8 cellular contexts compared by ENCODE assay signal in genomic region chr1:219416598-219417238, GRCh38.
DNase-seq lines count a peak whose midpoint lies in the region; ATAC-seq and TF ChIP-seq lines count a peak whose summit lies in the region.

No MANE protein-coding gene starts in this region.

- H3K4me2 ChIP-seq in GM23338 = no peak overlapping the region
- H3K4me2 ChIP-seq in KMS-11 = no peak overlapping the region

- no peaks in the 10 kb centered on the region for H3K27me3 Mint-ChIP-seq in GM23338 (ENCODE audit: insufficient read depth, low read depth, poor library complexity)
- H3K27me3 Mint-ChIP-seq in activated naive CD8-positive, alpha-beta T cell treated with anti-CD3 and anti-CD28 coated beads, Interleukin-2, amount 50 U/mL, for 24 hours = peaks cover 5% of the 10 kb centered on the region

- H2AFZ ChIP-seq in GM23338 = no peak overlapping the region
- H2AFZ ChIP-seq in KMS-11 (ENCODE audit: low read depth) = no peak overlapping the region

- H4K20me1 ChIP-seq in GM23338 (replicated peaks; ENCODE audit: insufficient read depth) = no peaks in the 10 kb centered on the region
- H4K20me1 ChIP-seq in KMS-11 (ENCODE audit: insufficient read depth) = no peaks in the 10 kb centered on the region

- no peaks in the 10 kb centered on the region for H3K36me3 Mint-ChIP-seq in GM23338 (ENCODE audit: low read depth)
- H3K36me3 Mint-ChIP-seq in activated naive CD8-positive, alpha-beta T cell treated with anti-CD3 and anti-CD28 coated beads, Interleukin-2, amount 50 U/mL, for 24 hours (ENCODE audit: low read depth) = no peaks in the 10 kb centered on the region

- DNase-seq in GM12865 (ENCODE audit: low read depth) (peak; percentile 60), GM23338 (ENCODE audit: low spot score) (peak; percentile 75), hepatic stellate cell (ENCODE audit: low spot score) (peak; percentile 11), NCI-H128 (lab: John Stamatoyannopoulos, UW; ENCODE audit: unreplicated experiment) (no peak)
- peak; percentile 65 for DNase-seq in activated naive CD8-positive, alpha-beta T cell treated with anti-CD3 and anti-CD28 coated beads, Interleukin-2, amount 50 U/mL, for 24 hours
- DNase-seq in stimulated activated CD4-positive, alpha-beta T cell treated with anti-CD3 and anti-CD28 coated beads, Interleukin-12 subunit alpha, Interleukin-12 subunit beta, amount 100 ng/mL, for 24 hours (ENCODE audit: low read depth in 2 of 2) = peak; percentile 15 to 63

- H3K79me2 ChIP-seq in GM23338 (replicated peaks; ENCODE audit: insufficient read depth) (no peaks in the 10 kb centered on the region), KMS-11 (ENCODE audit: insufficient read depth, low read depth) (no peaks in the 10 kb centered on the region)

- H3K27me3 ChIP-seq in GM23338 (ENCODE audit: insufficient read depth) = no peaks in the 10 kb centered on the region
- H3K27me3 ChIP-seq in KMS-11 (ENCODE audit: insufficient read depth, low read depth) = no peaks in the 10 kb centered on the region

- H3K4me1 Mint-ChIP-seq in GM23338 = no peaks in the 10 kb centered on the region
- no peaks in the 10 kb centered on the region for H3K4me1 Mint-ChIP-seq in activated naive CD8-positive, alpha-beta T cell treated with anti-CD3 and anti-CD28 coated beads, Interleukin-2, amount 50 U/mL, for 24 hours

- H3K27ac ChIP-seq in GM23338 (ENCODE audit: low read depth) (no peak overlapping the region), KMS-11 (no peak overlapping the region)

- ATAC-seq in GM23338 = peak; percentile 89
- ATAC-seq in SK-N-SH treated with all-trans-retinoic acid at 6 μM for 48 hours = peak; percentile 39; the same call in 2 of the 3 replicates
- peak; percentile 57 for ATAC-seq in activated naive CD8-positive, alpha-beta T cell treated with anti-CD3 and anti-CD28 coated beads, Interleukin-2, amount 50 U/mL, for 24 hours

- no peak overlapping the region for H3K4me3 ChIP-seq in GM12865 (ENCODE audit: low read depth, low read length)
- no peak overlapping the region for H3K4me3 ChIP-seq in GM23338
- H3K4me3 ChIP-seq in KMS-11 (IDR thresholded peaks at IDR 0.05; ENCODE audit: insufficient read depth, low read depth, low read length) = no peak overlapping the region

- H3K4me3 Mint-ChIP-seq in GM23338 = no peak overlapping the region
- no peak overlapping the region for H3K4me3 Mint-ChIP-seq in activated naive CD8-positive, alpha-beta T cell treated with anti-CD3 and anti-CD28 coated beads, Interleukin-2, amount 50 U/mL, for 24 hours

- no peaks in the 10 kb centered on the region for H3K9me3 Mint-ChIP-seq in GM23338
- H3K9me3 Mint-ChIP-seq in activated naive CD8-positive, alpha-beta T cell treated with anti-CD3 and anti-CD28 coated beads, Interleukin-2, amount 50 U/mL, for 24 hours = no peaks in the 10 kb centered on the region

- no peak overlapping the region for H3K9ac ChIP-seq in KMS-11

- H3K36me3 ChIP-seq in GM23338 (ENCODE audit: insufficient read depth) (no peaks in the 10 kb centered on the region), KMS-11 (ENCODE audit: insufficient read depth) (no peaks in the 10 kb centered on the region)

- H3K9me2 ChIP-seq in GM23338 (ENCODE audit: insufficient read depth) = no peaks in the 10 kb centered on the region

- no peaks in the 10 kb centered on the region for H3F3A ChIP-seq in GM23338 (replicated peaks; ENCODE audit: low read depth)

- no peak overlapping the region for H3K27ac Mint-ChIP-seq in GM23338
- no peak overlapping the region for H3K27ac Mint-ChIP-seq in activated naive CD8-positive, alpha-beta T cell treated with anti-CD3 and anti-CD28 coated beads, Interleukin-2, amount 50 U/mL, for 24 hours

- H3K4me1 ChIP-seq in GM23338 (ENCODE audit: insufficient read depth) (no peaks in the 10 kb centered on the region), KMS-11 (ENCODE audit: low read depth, poor library complexity, severe bottlenecking) (no peaks in the 10 kb centered on the region)

- TF ChIP-seq CTCF in GM12865 (IDR thresholded peaks at IDR 0.05; ENCODE audit: insufficient read depth, low read depth, low read length, missing control alignments) = peak; percentile 55
- peak; percentile 74 to 84 for TF ChIP-seq CTCF in GM23338 (conservative IDR thresholded peaks at IDR 0.05; ENCODE audit: low read depth in 2 of 2)
- peak; percentile 77 for TF ChIP-seq CTCF in KMS-11 (conservative IDR thresholded peaks at IDR 0.05; ENCODE audit: low read depth, low read length)

TF ChIP-seq in SK-N-SH treated with all-trans-retinoic acid at 6 μM for 48 hours, 23 proteins besides CTCF, POLR2A, EP300 and RAD21:
- no peak for TF ChIP-seq ESRRG (CRISPR knock-in tag; IDR thresholded peaks at IDR 0.05)
- TF ChIP-seq ZFP30 (CRISPR knock-in tag; IDR thresholded peaks at IDR 0.05) = no peak
- TF ChIP-seq, protein P1, sequence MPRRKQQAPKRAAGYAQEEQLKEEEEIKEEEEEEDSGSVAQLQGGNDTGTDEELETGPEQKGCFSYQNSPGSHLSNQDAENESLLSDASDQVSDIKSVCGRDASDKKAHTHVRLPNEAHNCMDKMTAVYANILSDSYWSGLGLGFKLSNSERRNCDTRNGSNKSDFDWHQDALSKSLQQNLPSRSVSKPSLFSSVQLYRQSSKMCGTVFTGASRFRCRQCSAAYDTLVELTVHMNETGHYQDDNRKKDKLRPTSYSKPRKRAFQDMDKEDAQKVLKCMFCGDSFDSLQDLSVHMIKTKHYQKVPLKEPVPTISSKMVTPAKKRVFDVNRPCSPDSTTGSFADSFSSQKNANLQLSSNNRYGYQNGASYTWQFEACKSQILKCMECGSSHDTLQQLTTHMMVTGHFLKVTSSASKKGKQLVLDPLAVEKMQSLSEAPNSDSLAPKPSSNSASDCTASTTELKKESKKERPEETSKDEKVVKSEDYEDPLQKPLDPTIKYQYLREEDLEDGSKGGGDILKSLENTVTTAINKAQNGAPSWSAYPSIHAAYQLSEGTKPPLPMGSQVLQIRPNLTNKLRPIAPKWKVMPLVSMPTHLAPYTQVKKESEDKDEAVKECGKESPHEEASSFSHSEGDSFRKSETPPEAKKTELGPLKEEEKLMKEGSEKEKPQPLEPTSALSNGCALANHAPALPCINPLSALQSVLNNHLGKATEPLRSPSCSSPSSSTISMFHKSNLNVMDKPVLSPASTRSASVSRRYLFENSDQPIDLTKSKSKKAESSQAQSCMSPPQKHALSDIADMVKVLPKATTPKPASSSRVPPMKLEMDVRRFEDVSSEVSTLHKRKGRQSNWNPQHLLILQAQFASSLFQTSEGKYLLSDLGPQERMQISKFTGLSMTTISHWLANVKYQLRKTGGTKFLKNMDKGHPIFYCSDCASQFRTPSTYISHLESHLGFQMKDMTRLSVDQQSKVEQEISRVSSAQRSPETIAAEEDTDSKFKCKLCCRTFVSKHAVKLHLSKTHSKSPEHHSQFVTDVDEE (CRISPR knock-in tag; IDR thresholded peaks at IDR 0.05) = no peak
- no peak for TF ChIP-seq ZFP3 (CRISPR knock-in tag; IDR thresholded peaks at IDR 0.05)
- TF ChIP-seq ISL1 (CRISPR knock-in tag; IDR thresholded peaks at IDR 0.05) = no peak
- TF ChIP-seq PPARA (CRISPR knock-in tag; IDR thresholded peaks at IDR 0.05; ENCODE audit: borderline replicate concordance) = no peak
- TF ChIP-seq OSR1 (CRISPR knock-in tag; IDR thresholded peaks at IDR 0.05) = no peak
- TF ChIP-seq, protein P2, sequence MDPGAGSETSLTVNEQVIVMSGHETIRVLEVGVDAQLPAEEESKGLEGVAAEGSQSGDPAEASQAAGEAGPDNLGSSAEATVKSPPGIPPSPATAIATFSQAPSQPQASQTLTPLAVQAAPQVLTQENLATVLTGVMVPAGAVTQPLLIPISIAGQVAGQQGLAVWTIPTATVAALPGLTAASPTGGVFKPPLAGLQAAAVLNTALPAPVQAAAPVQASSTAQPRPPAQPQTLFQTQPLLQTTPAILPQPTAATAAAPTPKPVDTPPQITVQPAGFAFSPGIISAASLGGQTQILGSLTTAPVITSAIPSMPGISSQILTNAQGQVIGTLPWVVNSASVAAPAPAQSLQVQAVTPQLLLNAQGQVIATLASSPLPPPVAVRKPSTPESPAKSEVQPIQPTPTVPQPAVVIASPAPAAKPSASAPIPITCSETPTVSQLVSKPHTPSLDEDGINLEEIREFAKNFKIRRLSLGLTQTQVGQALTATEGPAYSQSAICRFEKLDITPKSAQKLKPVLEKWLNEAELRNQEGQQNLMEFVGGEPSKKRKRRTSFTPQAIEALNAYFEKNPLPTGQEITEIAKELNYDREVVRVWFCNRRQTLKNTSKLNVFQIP (CRISPR knock-in tag; IDR thresholded peaks at IDR 0.05; ENCODE audit: borderline replicate concordance, low read depth) = no peak
- no peak for TF ChIP-seq ZNF565 (CRISPR knock-in tag; conservative IDR thresholded peaks at IDR 0.05; ENCODE audit: low read depth)
- no peak for TF ChIP-seq TOX (CRISPR knock-in tag; IDR thresholded peaks at IDR 0.05; ENCODE audit: borderline replicate concordance)
- no peak for TF ChIP-seq RARB (CRISPR knock-in tag; IDR thresholded peaks at IDR 0.05)
- TF ChIP-seq, protein P3, sequence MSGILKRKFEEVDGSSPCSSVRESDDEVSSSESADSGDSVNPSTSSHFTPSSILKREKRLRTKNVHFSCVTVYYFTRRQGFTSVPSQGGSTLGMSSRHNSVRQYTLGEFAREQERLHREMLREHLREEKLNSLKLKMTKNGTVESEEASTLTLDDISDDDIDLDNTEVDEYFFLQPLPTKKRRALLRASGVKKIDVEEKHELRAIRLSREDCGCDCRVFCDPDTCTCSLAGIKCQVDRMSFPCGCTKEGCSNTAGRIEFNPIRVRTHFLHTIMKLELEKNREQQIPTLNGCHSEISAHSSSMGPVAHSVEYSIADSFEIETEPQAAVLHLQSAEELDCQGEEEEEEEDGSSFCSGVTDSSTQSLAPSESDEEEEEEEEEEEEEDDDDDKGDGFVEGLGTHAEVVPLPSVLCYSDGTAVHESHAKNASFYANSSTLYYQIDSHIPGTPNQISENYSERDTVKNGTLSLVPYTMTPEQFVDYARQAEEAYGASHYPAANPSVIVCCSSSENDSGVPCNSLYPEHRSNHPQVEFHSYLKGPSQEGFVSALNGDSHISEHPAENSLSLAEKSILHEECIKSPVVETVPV (CRISPR knock-in tag; IDR thresholded peaks at IDR 0.05) = no peak
- TF ChIP-seq ZC3H10 (CRISPR knock-in tag; IDR thresholded peaks at IDR 0.05) = no peak

Comparison
In these comparisons a context has a peak if more than half of its experiments do, and no peak if none do; other contexts are left out.
1. ATAC-seq: peak in every context shown above with its lines; median percentile 89 in GM23338; 57 in activated naive CD8-positive, alpha-beta T cell treated with anti-CD3 and anti-CD28 coated beads, Interleukin-2, amount 50 U/mL, for 24 hours; 39 in SK-N-SH treated with all-trans-retinoic acid at 6 μM for 48 hours.